Comparison of ENCODE assay signal across 1 cellular context in the genomic region with DNA sequence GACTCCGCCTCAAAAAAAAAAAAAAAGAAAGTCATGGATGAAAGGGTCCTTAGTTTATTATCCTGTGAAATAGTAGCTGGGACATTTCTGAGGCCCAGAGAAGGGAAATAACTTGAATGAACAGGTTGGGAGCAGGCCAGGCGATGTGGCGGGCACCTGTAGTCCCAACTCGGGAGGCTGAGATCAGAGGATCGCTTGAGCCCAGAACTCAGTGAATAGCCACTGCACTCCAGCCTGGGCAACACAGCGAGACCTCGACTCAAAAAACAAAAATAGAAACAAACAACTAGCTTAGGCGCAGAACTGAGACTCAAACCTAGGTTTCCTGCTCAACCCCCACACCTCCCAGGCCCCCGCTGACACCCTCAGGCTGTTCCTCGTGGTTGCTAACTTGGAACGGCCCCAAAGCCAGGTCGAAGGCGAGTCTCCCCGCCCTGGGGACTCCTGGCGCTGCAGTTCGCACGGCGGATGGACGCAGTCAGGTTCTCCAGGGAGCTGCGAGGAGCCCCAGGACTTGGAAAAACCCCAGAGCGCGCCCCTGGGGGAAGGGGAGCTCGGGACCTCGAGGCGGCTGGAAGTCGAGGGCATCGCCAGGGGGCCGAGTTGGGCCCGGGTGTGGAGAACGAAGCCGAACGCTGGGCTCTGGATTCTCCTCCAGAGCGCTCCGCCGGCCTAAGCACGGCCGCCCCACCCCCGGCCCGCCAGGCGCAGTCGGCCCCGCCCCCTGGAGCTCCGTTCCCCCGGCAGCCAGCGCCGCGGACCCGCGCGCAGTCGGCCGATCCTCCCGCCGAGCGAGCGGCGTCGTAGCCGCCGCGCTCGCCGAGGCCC.
TF ChIP-seq lines count a peak whose summit lies in the region.

TSS of gene STOX1 (plus strand) at position 768 of the 828 bp plus-strand sequence. CDS start 93 bp downstream, outside the sequence.

TF ChIP-seq in HepG2, 621 proteins besides CTCF, POLR2A, EP300 and RAD21 (continued from another document and continues in another):
- TF ChIP-seq, protein P1, sequence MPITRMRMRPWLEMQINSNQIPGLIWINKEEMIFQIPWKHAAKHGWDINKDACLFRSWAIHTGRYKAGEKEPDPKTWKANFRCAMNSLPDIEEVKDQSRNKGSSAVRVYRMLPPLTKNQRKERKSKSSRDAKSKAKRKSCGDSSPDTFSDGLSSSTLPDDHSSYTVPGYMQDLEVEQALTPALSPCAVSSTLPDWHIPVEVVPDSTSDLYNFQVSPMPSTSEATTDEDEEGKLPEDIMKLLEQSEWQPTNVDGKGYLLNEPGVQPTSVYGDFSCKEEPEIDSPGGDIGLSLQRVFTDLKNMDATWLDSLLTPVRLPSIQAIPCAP (CRISPR knock-in tag; IDR thresholded peaks at IDR 0.05; ENCODE audit: low read depth) = no peak
- TF ChIP-seq AGO1 (IDR thresholded peaks at IDR 0.05; ENCODE audit: low read depth, low read length, poor library complexity, severe bottlenecking) (peak; percentile 26), PAX8 (CRISPR knock-in tag; IDR thresholded peaks at IDR 0.05; ENCODE audit: borderline replicate concordance) (no peak), ZMYM2 (CRISPR knock-in tag; IDR thresholded peaks at IDR 0.05) (no peak), ZNF713 (CRISPR knock-in tag; IDR thresholded peaks at IDR 0.05) (no peak), ZNF589 (CRISPR knock-in tag; conservative IDR thresholded peaks at IDR 0.05) (no peak), MYC (CRISPR knock-in tag; IDR thresholded peaks at IDR 0.05; ENCODE audit: borderline replicate concordance) (peak; percentile 62; the same call in 1 of the 2 replicates), MAFG (CRISPR knock-in tag; IDR thresholded peaks at IDR 0.05) (no peak), ZNF607 (CRISPR knock-in tag; IDR thresholded peaks at IDR 0.05; ENCODE audit: borderline replicate concordance) (0 out of 2 replicates have a peak, but pooled peaks have one; percentile 35), ZNF775 (CRISPR knock-in tag; IDR thresholded peaks at IDR 0.05; ENCODE audit: borderline replicate concordance) (no peak), ZKSCAN5 (CRISPR knock-in tag; IDR thresholded peaks at IDR 0.05) (no peak), HDAC1 (CRISPR knock-in tag; IDR thresholded peaks at IDR 0.05) (peak; percentile 65; the same call in 1 of the 2 replicates), ZNF451 (CRISPR knock-in tag; IDR thresholded peaks at IDR 0.05) (no peak), CBFB (CRISPR knock-in tag; IDR thresholded peaks at IDR 0.05) (no peak), CBX2 (IDR thresholded peaks at IDR 0.05; ENCODE audit: low read depth, low read length) (no peak), CBX2 (CRISPR knock-in tag; IDR thresholded peaks at IDR 0.05; ENCODE audit: low read depth) (no peak), TBX2 (CRISPR knock-in tag; IDR thresholded peaks at IDR 0.05; ENCODE audit: borderline replicate concordance) (peak; percentile 27; the same call in 1 of the 2 replicates), GABPB1 (CRISPR knock-in tag; IDR thresholded peaks at IDR 0.05) (peak; percentile 36; the same call in 1 of the 2 replicates), ZFP82 (CRISPR knock-in tag; IDR thresholded peaks at IDR 0.05; ENCODE audit: borderline replicate concordance) (no peak), ZNF274 (CRISPR knock-in tag; IDR thresholded peaks at IDR 0.05) (peak; percentile 83; the same call in 1 of the 2 replicates), HDAC2 (CRISPR knock-in tag; IDR thresholded peaks at IDR 0.05) (no peak; the same call in 1 of the 2 replicates), ZNF335 (CRISPR knock-in tag; IDR thresholded peaks at IDR 0.05) (no peak), SALL2 (CRISPR knock-in tag; IDR thresholded peaks at IDR 0.05) (0 out of 2 replicates have a peak, but pooled peaks have one; percentile 31), ZNF597 (CRISPR knock-in tag; IDR thresholded peaks at IDR 0.05) (no peak), REXO4 (CRISPR knock-in tag; IDR thresholded peaks at IDR 0.05; ENCODE audit: borderline replicate concordance) (no peak), ZHX2 (IDR thresholded peaks at IDR 0.05; ENCODE audit: low read depth) (no peak), ZHX2 (CRISPR knock-in tag; IDR thresholded peaks at IDR 0.05; ENCODE audit: borderline replicate concordance) (no peak), ATF7-NPFF (CRISPR knock-in tag; IDR thresholded peaks at IDR 0.05; ENCODE audit: low read depth) (peak; percentile 50; the same call in 1 of the 2 replicates)
- TF ChIP-seq, protein P2, sequence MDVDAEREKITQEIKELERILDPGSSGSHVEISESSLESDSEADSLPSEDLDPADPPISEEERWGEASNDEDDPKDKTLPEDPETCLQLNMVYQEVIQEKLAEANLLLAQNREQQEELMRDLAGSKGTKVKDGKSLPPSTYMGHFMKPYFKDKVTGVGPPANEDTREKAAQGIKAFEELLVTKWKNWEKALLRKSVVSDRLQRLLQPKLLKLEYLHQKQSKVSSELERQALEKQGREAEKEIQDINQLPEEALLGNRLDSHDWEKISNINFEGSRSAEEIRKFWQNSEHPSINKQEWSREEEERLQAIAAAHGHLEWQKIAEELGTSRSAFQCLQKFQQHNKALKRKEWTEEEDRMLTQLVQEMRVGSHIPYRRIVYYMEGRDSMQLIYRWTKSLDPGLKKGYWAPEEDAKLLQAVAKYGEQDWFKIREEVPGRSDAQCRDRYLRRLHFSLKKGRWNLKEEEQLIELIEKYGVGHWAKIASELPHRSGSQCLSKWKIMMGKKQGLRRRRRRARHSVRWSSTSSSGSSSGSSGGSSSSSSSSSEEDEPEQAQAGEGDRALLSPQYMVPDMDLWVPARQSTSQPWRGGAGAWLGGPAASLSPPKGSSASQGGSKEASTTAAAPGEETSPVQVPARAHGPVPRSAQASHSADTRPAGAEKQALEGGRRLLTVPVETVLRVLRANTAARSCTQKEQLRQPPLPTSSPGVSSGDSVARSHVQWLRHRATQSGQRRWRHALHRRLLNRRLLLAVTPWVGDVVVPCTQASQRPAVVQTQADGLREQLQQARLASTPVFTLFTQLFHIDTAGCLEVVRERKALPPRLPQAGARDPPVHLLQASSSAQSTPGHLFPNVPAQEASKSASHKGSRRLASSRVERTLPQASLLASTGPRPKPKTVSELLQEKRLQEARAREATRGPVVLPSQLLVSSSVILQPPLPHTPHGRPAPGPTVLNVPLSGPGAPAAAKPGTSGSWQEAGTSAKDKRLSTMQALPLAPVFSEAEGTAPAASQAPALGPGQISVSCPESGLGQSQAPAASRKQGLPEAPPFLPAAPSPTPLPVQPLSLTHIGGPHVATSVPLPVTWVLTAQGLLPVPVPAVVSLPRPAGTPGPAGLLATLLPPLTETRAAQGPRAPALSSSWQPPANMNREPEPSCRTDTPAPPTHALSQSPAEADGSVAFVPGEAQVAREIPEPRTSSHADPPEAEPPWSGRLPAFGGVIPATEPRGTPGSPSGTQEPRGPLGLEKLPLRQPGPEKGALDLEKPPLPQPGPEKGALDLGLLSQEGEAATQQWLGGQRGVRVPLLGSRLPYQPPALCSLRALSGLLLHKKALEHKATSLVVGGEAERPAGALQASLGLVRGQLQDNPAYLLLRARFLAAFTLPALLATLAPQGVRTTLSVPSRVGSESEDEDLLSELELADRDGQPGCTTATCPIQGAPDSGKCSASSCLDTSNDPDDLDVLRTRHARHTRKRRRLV (CRISPR knock-in tag; IDR thresholded peaks at IDR 0.05) = no peak
- TF ChIP-seq, protein P3, sequence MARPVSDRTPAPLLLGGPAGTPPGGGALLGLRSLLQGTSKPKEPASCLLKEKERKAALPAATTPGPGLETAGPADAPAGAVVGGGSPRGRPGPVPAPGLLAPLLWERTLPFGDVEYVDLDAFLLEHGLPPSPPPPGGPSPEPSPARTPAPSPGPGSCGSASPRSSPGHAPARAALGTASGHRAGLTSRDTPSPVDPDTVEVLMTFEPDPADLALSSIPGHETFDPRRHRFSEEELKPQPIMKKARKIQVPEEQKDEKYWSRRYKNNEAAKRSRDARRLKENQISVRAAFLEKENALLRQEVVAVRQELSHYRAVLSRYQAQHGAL (CRISPR knock-in tag; IDR thresholded peaks at IDR 0.05; ENCODE audit: not compliant biosample characterization) = no peak
- TF ChIP-seq, protein P4, sequence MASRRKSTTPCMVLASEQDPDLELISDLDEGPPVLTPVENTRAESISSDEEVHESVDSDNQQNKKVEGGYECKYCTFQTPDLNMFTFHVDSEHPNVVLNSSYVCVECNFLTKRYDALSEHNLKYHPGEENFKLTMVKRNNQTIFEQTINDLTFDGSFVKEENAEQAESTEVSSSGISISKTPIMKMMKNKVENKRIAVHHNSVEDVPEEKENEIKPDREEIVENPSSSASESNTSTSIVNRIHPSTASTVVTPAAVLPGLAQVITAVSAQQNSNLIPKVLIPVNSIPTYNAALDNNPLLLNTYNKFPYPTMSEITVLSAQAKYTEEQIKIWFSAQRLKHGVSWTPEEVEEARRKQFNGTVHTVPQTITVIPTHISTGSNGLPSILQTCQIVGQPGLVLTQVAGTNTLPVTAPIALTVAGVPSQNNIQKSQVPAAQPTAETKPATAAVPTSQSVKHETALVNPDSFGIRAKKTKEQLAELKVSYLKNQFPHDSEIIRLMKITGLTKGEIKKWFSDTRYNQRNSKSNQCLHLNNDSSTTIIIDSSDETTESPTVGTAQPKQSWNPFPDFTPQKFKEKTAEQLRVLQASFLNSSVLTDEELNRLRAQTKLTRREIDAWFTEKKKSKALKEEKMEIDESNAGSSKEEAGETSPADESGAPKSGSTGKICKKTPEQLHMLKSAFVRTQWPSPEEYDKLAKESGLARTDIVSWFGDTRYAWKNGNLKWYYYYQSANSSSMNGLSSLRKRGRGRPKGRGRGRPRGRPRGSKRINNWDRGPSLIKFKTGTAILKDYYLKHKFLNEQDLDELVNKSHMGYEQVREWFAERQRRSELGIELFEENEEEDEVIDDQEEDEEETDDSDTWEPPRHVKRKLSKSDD (CRISPR knock-in tag; IDR thresholded peaks at IDR 0.05; ENCODE audit: low read depth) = no peak
